In genomic region chr9:110025551-110026170, GRCh38 we compare ENCODE assay signal across 1 cellular context.
TF ChIP-seq lines count a peak whose summit lies in the region.

No MANE protein-coding gene starts in this region.

TF ChIP-seq in SK-N-SH, 30 proteins besides CTCF, POLR2A, EP300 and RAD21 (continued from another document):
- TF ChIP-seq REST (IDR thresholded peaks at IDR 0.05; ENCODE audit: low read depth, low read length) (no peak), TCF12 (IDR thresholded peaks at IDR 0.05) (no peak), SMC3 (IDR thresholded peaks at IDR 0.05; ENCODE audit: low read depth, low read length) (no peak), CHD2 (IDR thresholded peaks at IDR 0.05; ENCODE audit: low read length, partially characterized antibody) (no peak)
